ENCODE assay signal across 14 cellular contexts in genomic region chr11:33089776-33090175, GRCh38. TPM values are rescaled to one million over a fixed set of nuclear protein-coding genes. Genes with fewer than 3 reads are reported as not detected.
DNase-seq lines count a peak whose midpoint lies in the region; ATAC-seq and TF ChIP-seq lines count a peak whose summit lies in the region.
"Had no signal": no experiment of that assay in that cellular context is flagged by ENCODE, and none has a peak within 500 bp of the region (broad histone marks: within the 10 kb centered on the region; RNA-seq: fewer than 3 reads in every experiment).

No MANE protein-coding gene starts in this region.

- no peaks in the 10 kb centered on the region for H3K27me3 ChIP-seq in Caco-2 (replicated peaks; ENCODE audit: control insufficient read depth, insufficient read depth, low read length)
- no peaks in the 10 kb centered on the region for H3K27me3 ChIP-seq in brain microvascular endothelial cell (replicated peaks)
- H3K27me3 ChIP-seq: right lobe of liver had no signal

- in situ Hi-C loops in brain microvascular endothelial cell (cut with HindIII; ENCODE audit: low pct_ligation_motif_present, low sequenced_read_pairs), result no loop called here

- CTCF ChIA-PET in Caco-2 (lab: Charles Lee), result interaction anchor here (0.7 to 1.0 kb wide), 5 partner anchors 9 to 74 kb away, joined by 3 to 6 read pairs (median 3); partner anchors contain the start of gene DEPDC7

- no peaks in the 10 kb centered on the region for H3K36me3 ChIP-seq in Caco-2 (ENCODE audit: control insufficient read depth, insufficient read depth, low read length)
- H3K36me3 ChIP-seq in brain microvascular endothelial cell (replicated peaks), result peaks cover 21% of the 10 kb centered on the region
- H3K36me3 ChIP-seq: right lobe of liver had no signal

- peaks cover 22% of the 10 kb centered on the region for H3K4me1 Mint-ChIP-seq in Caco-2 (ENCODE audit: low read depth, unreplicated experiment)
- peaks cover 10% of the 10 kb centered on the region for H3K4me1 Mint-ChIP-seq in mesothelial cell of epicardium
- H3K4me1 Mint-ChIP-seq in naive thymus-derived CD8-positive, alpha-beta T cell, result no peaks in the 10 kb centered on the region

- no peak for DNase-seq in Caco-2
- DNase-seq in HT-29 (ENCODE audit: low spot score), result peak; percentile 38
- DNase-seq in brain microvascular endothelial cell, result peak; percentile 7
- peak; percentile 13 for DNase-seq in non-pigmented ciliary epithelial cell (ENCODE audit: low read depth)
- DNase-seq in mesothelial cell of epicardium (ENCODE audit: low spot score in 2 of 2, unreplicated experiment in 2 of 2), result no peak
- no peak for DNase-seq in naive thymus-derived CD8-positive, alpha-beta T cell
- DNase-seq: activated CD4-positive, alpha-beta T cell treated with anti-CD3 and anti-CD28 coated beads, Interleukin-2, amount 50 U/mL, for 48 hours; aorta; glutamatergic neuron; NCI-H1436 treated with DMSO at 0.1 percent for 48 hours; right lobe of liver had no signal

- TF ChIP-seq CTCF in Caco-2 (IDR thresholded peaks at IDR 0.05; ENCODE audit: insufficient read depth in 1 of 2, low read depth in 1 of 2, low read length in 1 of 2, severe bottlenecking in 1 of 2, unreplicated experiment in 1 of 2) (peak; percentile 18 to 24), brain microvascular endothelial cell (IDR thresholded peaks at IDR 0.05; ENCODE audit: low read depth, low read length, missing control alignments) (peak; percentile 42), mesothelial cell of epicardium (IDR thresholded peaks at IDR 0.05; ENCODE audit: unreplicated experiment) (no peak)

- no peak overlapping the region for H3K4me3 ChIP-seq in Caco-2 (ENCODE audit: low read depth, low read length)
- no peak overlapping the region for H3K4me3 ChIP-seq in brain microvascular endothelial cell (ENCODE audit: low read depth, low read length)
- H3K4me3 ChIP-seq: K562, right lobe of liver had no signal

- no peaks in the 10 kb centered on the region for H3K9me3 Mint-ChIP-seq in Caco-2 (ENCODE audit: unreplicated experiment)
- no peaks in the 10 kb centered on the region for H3K9me3 Mint-ChIP-seq in mesothelial cell of epicardium
- no peaks in the 10 kb centered on the region for H3K9me3 Mint-ChIP-seq in naive thymus-derived CD8-positive, alpha-beta T cell
- H3K9me3 Mint-ChIP-seq: activated T-helper 2 cell treated with anti-CD3 and anti-CD28 coated beads, Interferon-gamma antibody, Interleukin-2, Interleukin-4, amounts not matched to agents 10 μg/mL and 5 μg/mL and 100 μg/mL, durations not matched to agents 14 hours and 24 hours and 36 hours had no signal

- H3K27me3 Mint-ChIP-seq in Caco-2 (ENCODE audit: insufficient read depth, unreplicated experiment) (no peaks in the 10 kb centered on the region), mesothelial cell of epicardium (ENCODE audit: low read depth) (no peaks in the 10 kb centered on the region)
- no peaks in the 10 kb centered on the region for H3K27me3 Mint-ChIP-seq in naive thymus-derived CD8-positive, alpha-beta T cell

- ATAC-seq in HG03565 (IDR thresholded peaks at IDR 0.05; ENCODE audit: unreplicated experiment), result no peak
- ATAC-seq in naive thymus-derived CD8-positive, alpha-beta T cell, result no peak
- ATAC-seq: K562 had no signal

- H3K36me3 Mint-ChIP-seq in Caco-2 (ENCODE audit: insufficient read depth, unreplicated experiment) (peaks cover 34% of the 10 kb centered on the region), mesothelial cell of epicardium (peaks cover 34% of the 10 kb centered on the region)
- H3K36me3 Mint-ChIP-seq in naive thymus-derived CD8-positive, alpha-beta T cell, result peaks cover 5 to 62% (median 20%) of the 10 kb centered on the region in 3 donors

- H3K4me1 ChIP-seq in Caco-2, result peaks cover 20% of the 10 kb centered on the region

- BruUV-seq in Caco-2 (replicated peaks; lab: Mats Ljungman, UMichigan), result no TSS peak

- no peak overlapping the region for H3K4me3 Mint-ChIP-seq in Caco-2 (ENCODE audit: unreplicated experiment)
- no peak overlapping the region for H3K4me3 Mint-ChIP-seq in mesothelial cell of epicardium
- no peak overlapping the region for H3K4me3 Mint-ChIP-seq in naive thymus-derived CD8-positive, alpha-beta T cell

- H3K27ac ChIP-seq in brain microvascular endothelial cell, result no peak overlapping the region
- H3K27ac ChIP-seq: right lobe of liver had no signal

- intact Hi-C loops in Caco-2 (cut with micrococcal nuclease; ENCODE audit: unreplicated experiment), result loop anchor here (2.0 to 10.0 kb wide), 2 partner anchors 71 to 235 kb away; partner anchors contain the start of gene CSTF3

- no peaks in the 10 kb centered on the region for H3K9me3 ChIP-seq in Caco-2
- H3K9me3 ChIP-seq: right lobe of liver had no signal

- POLR2A ChIA-PET in Caco-2 (lab: Charles Lee), result interaction anchor here (0.6 kb wide), 1 partner anchor 195 kb away, joined by 4 read pairs; no protein-coding TSS in a partner anchor
- POLR2A ChIA-PET in naive thymus-derived CD8-positive, alpha-beta T cell (lab: Charles Lee), result no interaction called here

- H3K27ac Mint-ChIP-seq in Caco-2 (ENCODE audit: unreplicated experiment), result no peak overlapping the region
- H3K27ac Mint-ChIP-seq in mesothelial cell of epicardium, result no peak overlapping the region
- H3K27ac Mint-ChIP-seq in naive thymus-derived CD8-positive, alpha-beta T cell, result peak overlapping the region in 1 of 10 donors; percentile 61
- H3K27ac Mint-ChIP-seq: activated T-helper 2 cell treated with anti-CD3 and anti-CD28 coated beads, Interferon-gamma antibody, Interleukin-2, Interleukin-4, amounts not matched to agents 10 μg/mL and 5 μg/mL and 100 μg/mL, durations not matched to agents 14 hours and 24 hours and 36 hours had no signal

RNA-seq across cellular contexts. Expression of gene TCP11L1, which starts 50.4 kb away (rescaled TPM):
- total RNA-seq in Caco-2 (2022), result 22.8 and 25.0 TPM in 2 replicates
- 5.2 and 6.6 TPM in 2 replicates for total RNA-seq in HT-29 (2014; rRNA removed; shearing (Covaris generic))
- total RNA-seq in mesothelial cell of epicardium, result 18.5 to 20.5 TPM (median 20.3 TPM) in 3 replicates
- 10 to 100 TPM; 17.5 to 20.1 TPM for total RNA-seq in naive thymus-derived CD8-positive, alpha-beta T cell
- polyA plus RNA-seq in naive thymus-derived CD8-positive, alpha-beta T cell, result 1 to 10 TPM; 2.3 to 3.0 (median 2.4) TPM

Comparison
In these comparisons a context has a peak if more than half of its experiments do, and no peak if none do; other contexts are left out.
1. DNase-seq: peak in HT-29 (single experiment), brain microvascular endothelial cell (single experiment) and non-pigmented ciliary epithelial cell (single experiment); none in Caco-2 (0 of 2), mesothelial cell of epicardium (0 of 2) and naive thymus-derived CD8-positive, alpha-beta T cell (0 of 10).